12 cellular contexts compared by ENCODE assay signal in genomic region chr1:25780318-25781129, GRCh38. TPM values are rescaled to one million over a fixed set of nuclear protein-coding genes. Genes with fewer than 3 reads are reported as not detected.
DNase-seq lines count a peak whose midpoint lies in the region; ATAC-seq and TF ChIP-seq lines count a peak whose summit lies in the region.
"Had no signal": no experiment of that assay in that cellular context is flagged by ENCODE, and none has a peak within 500 bp of the region (broad histone marks: within the 10 kb centered on the region; RNA-seq: fewer than 3 reads in every experiment).

No MANE protein-coding gene starts in this region.

- intact Hi-C loops in left colon (cut with DNase I, micrococcal nuclease) = no loop called here

- CTCF ChIA-PET in HEK293 (lab: Yijun Ruan, JAX) = interaction anchor here (1.0 kb wide), 1 partner anchor 296 kb away, joined by 4 read pairs; no protein-coding TSS in a partner anchor

- peak overlapping the region in 2 of 3 donors; percentile 5 to 29 for H3K27ac Mint-ChIP-seq in CD4-positive, CD25-positive, alpha-beta regulatory T cell
- H3K27ac Mint-ChIP-seq: T-helper 1 cell treated with Interleukin-12 subunit alpha and Interleukin-12 subunit beta and Interleukin-4 antibody, amounts not matched to agents 30 μg/mL and 1 μg/mL, for 36 hours had no signal

- H3K36me3 ChIP-seq in CD4-positive, CD25-positive, alpha-beta regulatory T cell (ENCODE audit: control insufficient read depth, insufficient read depth, low read length) = no peaks in the 10 kb centered on the region
- no peaks in the 10 kb centered on the region for H3K36me3 ChIP-seq in HEK293 (ENCODE audit: control insufficient read depth in 2 of 2, insufficient read depth in 1 of 2, low read length in 2 of 2)

- H3K4me3 ChIP-seq in CD4-positive, CD25-positive, alpha-beta regulatory T cell (ENCODE audit: low read depth, low read length) = no peak overlapping the region
- H3K4me3 ChIP-seq in HEK293 (ENCODE audit: low read depth, low read length) = no peak overlapping the region

- no peaks in the 10 kb centered on the region for H3K9me3 Mint-ChIP-seq in CD4-positive, CD25-positive, alpha-beta regulatory T cell
- H3K9me3 Mint-ChIP-seq: T-helper 1 cell treated with Interleukin-12 subunit alpha and Interleukin-12 subunit beta and Interleukin-4 antibody, amounts not matched to agents 30 μg/mL and 1 μg/mL, for 36 hours had no signal

- H3K4me3 Mint-ChIP-seq in CD4-positive, CD25-positive, alpha-beta regulatory T cell = no peak overlapping the region
- H3K4me3 Mint-ChIP-seq: T-helper 1 cell treated with Interleukin-12 subunit alpha and Interleukin-12 subunit beta and Interleukin-4 antibody, amounts not matched to agents 30 μg/mL and 1 μg/mL, for 36 hours had no signal

- peaks cover 18% of the 10 kb centered on the region for H3K36me3 Mint-ChIP-seq in CD4-positive, CD25-positive, alpha-beta regulatory T cell

- peaks cover 4% of the 10 kb centered on the region for H3K27me3 Mint-ChIP-seq in CD4-positive, CD25-positive, alpha-beta regulatory T cell

- no peak for ATAC-seq in CD4-positive, CD25-positive, alpha-beta regulatory T cell (ENCODE audit: low read depth in 2 of 2)
- ATAC-seq in left colon (peak; percentile 70), GM21529 (IDR thresholded peaks at IDR 0.05; ENCODE audit: unreplicated experiment) (no peak)

- TF ChIP-seq CTCF in HEK293 (tag by site-specific recombination; IDR thresholded peaks at IDR 0.05) = no peak
- TF ChIP-seq CTCF in VCaP (conservative IDR thresholded peaks at IDR 0.05) = no peak

- in situ Hi-C loops in KBM-7 (cut with MboI; ENCODE audit: low pct_unique_long_range_greater_than_20kb, low sequenced_read_pairs) = no loop called here

- no peaks in the 10 kb centered on the region for H3K27me3 ChIP-seq in CD4-positive, CD25-positive, alpha-beta regulatory T cell (ENCODE audit: control insufficient read depth, insufficient read depth, low read length)

- H3K9me3 ChIP-seq in CD4-positive, CD25-positive, alpha-beta regulatory T cell (ENCODE audit: control insufficient read depth in 2 of 2, low read length in 2 of 2) = no peaks in the 10 kb centered on the region
- no peaks in the 10 kb centered on the region for H3K9me3 ChIP-seq in HEK293 (ENCODE audit: control insufficient read depth, insufficient read depth, low read depth, low read length)

- POLR2A ChIA-PET in HEK293 (lab: Yijun Ruan, JAX) = interaction anchor here (0.6 to 1.5 kb wide), 5 partner anchors 13 to 880 kb away, joined by 3 to 4 read pairs (median 3); partner anchors contain the start of gene RSRP1

- no peak overlapping the region for H3K27ac ChIP-seq in CD4-positive, CD25-positive, alpha-beta regulatory T cell (ENCODE audit: insufficient read depth, low read length, poor library complexity, severe bottlenecking)
- H3K27ac ChIP-seq in HEK293 (ENCODE audit: extremely low read depth, low read depth, low read length) (no peak overlapping the region), VCaP (peak overlapping the region; percentile 90)

- H3K4me1 ChIP-seq in CD4-positive, CD25-positive, alpha-beta regulatory T cell (ENCODE audit: control insufficient read depth, insufficient read depth, low read length, poor library complexity, severe bottlenecking) = peaks cover 5% of the 10 kb centered on the region
- H3K4me1 ChIP-seq in HEK293 (ENCODE audit: control insufficient read depth, insufficient read depth, low read length) = peaks cover 9% of the 10 kb centered on the region; the same call in 1 of the 2 replicates

- peaks cover 0 to 24% (median 9%) of the 10 kb centered on the region in 4 donors for H3K4me1 Mint-ChIP-seq in CD4-positive, CD25-positive, alpha-beta regulatory T cell

- no peak for DNase-seq in CD4-positive, CD25-positive, alpha-beta regulatory T cell
- DNase-seq in left colon = peak in 1 of 2 donors; percentile 43
- no peak for DNase-seq in KBM-7
- no peak for DNase-seq in HPDE6-E6E7 (ENCODE audit: extremely low spot score)
- no peak for DNase-seq in GDM1 (lab: John Stamatoyannopoulos, UW)
- DNase-seq: activated CD4-positive, alpha-beta T cell treated with anti-CD3 and anti-CD28 coated beads for 48 hours; hypothalamus; NCI-H146 had no signal

TF ChIP-seq in HEK293, 187 proteins besides CTCF, POLR2A, EP300 and RAD21:
- no peak for TF ChIP-seq ZNF416 (tag by site-specific recombination; IDR thresholded peaks at IDR 0.05)
- peak; percentile 38 for TF ChIP-seq ZFHX2 (tag by site-specific recombination; conservative IDR thresholded peaks at IDR 0.05)
- TF ChIP-seq ZBTB44 (tag by site-specific recombination; IDR thresholded peaks at IDR 0.05) = 0 out of 2 replicates have a peak, but pooled peaks have one; percentile 9
- 0 out of 2 replicates have a peak, but pooled peaks have one; percentile 2 for TF ChIP-seq ZSCAN30 (tag by site-specific recombination; IDR thresholded peaks at IDR 0.05)
- peak; percentile 79 for TF ChIP-seq GLIS1 (tag by site-specific recombination; IDR thresholded peaks at IDR 0.05)
- 0 out of 2 replicates have a peak, but pooled peaks have one; percentile 38 for TF ChIP-seq ZNF10 (tag by site-specific recombination; IDR thresholded peaks at IDR 0.05)
- TF ChIP-seq ZNF514 (tag by site-specific recombination; IDR thresholded peaks at IDR 0.05) = no peak
- peak; percentile 37; the same call in 1 of the 2 replicates for TF ChIP-seq SCRT2 (tag by site-specific recombination; IDR thresholded peaks at IDR 0.05)
- no peak for TF ChIP-seq ZNF513 (tag by site-specific recombination; IDR thresholded peaks at IDR 0.05)
- TF ChIP-seq ZNF366 (tag by site-specific recombination; conservative IDR thresholded peaks at IDR 0.05) = peak; percentile 44; the same call in 1 of the 2 replicates
- peak; percentile 98 for TF ChIP-seq ZNF239 (tag by site-specific recombination; IDR thresholded peaks at IDR 0.05)
- TF ChIP-seq PATZ1 (tag by site-specific recombination; IDR thresholded peaks at IDR 0.05) = 0 out of 2 replicates have a peak, but pooled peaks have one; percentile 38
- 0 out of 2 replicates have a peak, but pooled peaks have one; percentile 57 for TF ChIP-seq KLF1 (tag by site-specific recombination; IDR thresholded peaks at IDR 0.05)
- TF ChIP-seq FEZF1 (tag by site-specific recombination; IDR thresholded peaks at IDR 0.05) = peak; percentile 39
TF ChIP-seq in HEK293: peak in this region for 11.

RNA-seq across cellular contexts. Expression of gene SELENON, which starts 19.5 kb away (rescaled TPM):
- total RNA-seq in CD4-positive, CD25-positive, alpha-beta regulatory T cell = 19.2 TPM
- polyA plus RNA-seq in CD4-positive, CD25-positive, alpha-beta regulatory T cell = 1 to 10 TPM; 1.2 to 2.7 (median 2.0) TPM
- 10 to 100 TPM; 29.6 to 33.2 TPM for total RNA-seq in left colon

RNA-seq across cellular contexts. Expression of gene MTFR1L, which starts 39.2 kb away (rescaled TPM):
- total RNA-seq in CD4-positive, CD25-positive, alpha-beta regulatory T cell = 32.9 TPM
- polyA plus RNA-seq in CD4-positive, CD25-positive, alpha-beta regulatory T cell = 10 to 100 TPM; 29.7 to 56.1 (median 32.4) TPM
- total RNA-seq in left colon = 10 to 100 TPM; 42.1 to 59.4 TPM
